ENCODE assay signal across 24 cellular contexts in genomic region chr10:68606918-68607317, GRCh38. TPM values are rescaled to one million over a fixed set of nuclear protein-coding genes. Genes with fewer than 3 reads are reported as not detected.
DNase-seq lines count a peak whose midpoint lies in the region; ATAC-seq and TF ChIP-seq lines count a peak whose summit lies in the region.
"Had no signal": no experiment of that assay in that cellular context is flagged by ENCODE, and none has a peak within 500 bp of the region (broad histone marks: within the 10 kb centered on the region; RNA-seq: fewer than 3 reads in every experiment).

No MANE protein-coding gene starts in this region.

- no peak overlapping the region for H3K4me3 ChIP-seq in fibroblast of pulmonary artery (replicated peaks; ENCODE audit: low read depth, low read length)
- H3K4me3 ChIP-seq in thyroid gland (replicated peaks in 1 of 3) = no peak overlapping the region
- H3K4me3 ChIP-seq: A549, BLaER1, PC-9 had no signal

- H3K9me3 ChIP-seq in thyroid gland = no peaks in the 10 kb centered on the region
- H3K9me3 ChIP-seq: A549, BLaER1 had no signal

- H3K36me3 Mint-ChIP-seq in brain = peaks cover 65% of the 10 kb centered on the region

- 72 to 78% methylated on average over 5 of the region's 5 CpGs for WGBS in thyroid gland, 2 donors

- no peak overlapping the region for H3K27ac ChIP-seq in thyroid gland
- H3K27ac ChIP-seq: A549, BLaER1, PC-9 had no signal

- peak overlapping the region in 3 of 5 experiments; percentile 16 to 82 (median 28) for H3K27ac Mint-ChIP-seq in brain
- H3K27ac Mint-ChIP-seq: CD4-positive, alpha-beta T cell; H9; HFFc6 had no signal

- peaks cover 40% of the 10 kb centered on the region for H3K4me1 Mint-ChIP-seq in brain

- no peak for TF ChIP-seq POLR2A in thyroid gland (IDR thresholded peaks at IDR 0.05)

- no peak for ATAC-seq in GM21526 (IDR thresholded peaks at IDR 0.05; ENCODE audit: low FRiP score, unreplicated experiment)
- ATAC-seq: A549 had no signal

- H3K4me1 ChIP-seq in thyroid gland = peaks cover 6% of the 10 kb centered on the region in 2 donors
- H3K4me1 ChIP-seq: BLaER1 had no signal

- H3K27me3 ChIP-seq in thyroid gland = no peaks in the 10 kb centered on the region
- H3K27me3 ChIP-seq: BLaER1 had no signal

- no peaks in the 10 kb centered on the region for H3K36me3 ChIP-seq in thyroid gland
- H3K36me3 ChIP-seq: BLaER1 had no signal

- intact Hi-C loops in thyroid gland (cut with DNase I) = no loop called here

- TF ChIP-seq CTCF in brain (conservative IDR thresholded peaks at IDR 0.05) (no peak), fibroblast of pulmonary artery (IDR thresholded peaks at IDR 0.05; ENCODE audit: low read length, missing control alignments) (no peak), thyroid gland (IDR thresholded peaks at IDR 0.05) (no peak)

- H3K4me3 Mint-ChIP-seq in brain = peak overlapping the region in 2 of 5 experiments; percentile 35 to 64
- H3K4me3 Mint-ChIP-seq: CD4-positive, alpha-beta T cell; H9; HFFc6 had no signal

- DNase-seq in GM03348 (ENCODE audit: low spot score) = peak; percentile 13
- peak; percentile 14 for DNase-seq in fibroblast of pulmonary artery (ENCODE audit: low read depth)
- DNase-seq in pons (ENCODE audit: low spot score) = peak; percentile 4
- no peak for DNase-seq in central memory CD4-positive, alpha-beta T cell
- DNase-seq in activated naive CD4-positive, alpha-beta T cell treated with anti-CD3 and anti-CD28 coated beads, Interleukin-2, amount 50 U/mL, for 16 hours = no peak
- DNase-seq in thyroid gland = no peak
- DNase-seq: CD4-positive, alpha-beta T cell; COR-L47; DMS79; H9; HFFc6; KG1; NCI-H1105; NCI-H146; NCI-H2029; NCI-H2227 treated with DMSO at 0.1 percent for 48 hours; NCI-H510A; PC-9; RPMI8226; SHP77 had no signal

- H3K9me3 Mint-ChIP-seq in brain = no peaks in the 10 kb centered on the region
- H3K9me3 Mint-ChIP-seq: CD4-positive, alpha-beta T cell; H9; HFFc6 had no signal

- H3K27me3 Mint-ChIP-seq in brain = peaks cover 6% of the 10 kb centered on the region
- H3K27me3 Mint-ChIP-seq: CD4-positive, alpha-beta T cell had no signal

RNA-seq across cellular contexts. Expression of gene TET1, which starts 46.8 kb away (rescaled TPM):
- polyA plus RNA-seq in brain (ENCODE audit: insufficient read depth, low read depth, low replicate concordance) = 1.8 TPM
- 10 to 100 TPM in 2 of 4 donors, 1 to 10 TPM in 2; 7.4 to 11.4 (median 9.7) TPM for total RNA-seq in thyroid gland

Comparison
In these comparisons a context has a peak if more than half of its experiments do, and no peak if none do; other contexts are left out.
1. DNase-seq: peak in GM03348 (single experiment), fibroblast of pulmonary artery (single experiment) and pons (single experiment); none in central memory CD4-positive, alpha-beta T cell (single experiment), activated naive CD4-positive, alpha-beta T cell treated with anti-CD3 and anti-CD28 coated beads, Interleukin-2, amount 50 U/mL, for 16 hours (single experiment) and thyroid gland (0 of 2).